ENCODE assay signal across 7 cellular contexts in genomic region chr10:71285986-71286385, GRCh38.
"Had no signal": no experiment of that assay in that cellular context is flagged by ENCODE, and none has a peak within 500 bp of the region (broad histone marks: within the 10 kb centered on the region; RNA-seq: fewer than 3 reads in every experiment).

No MANE protein-coding gene starts in this region.

- H3K9me3 Mint-ChIP-seq: HFFc6, IgD-negative memory B cell had no signal

- DNase-seq: GM23248, GOT3, H7, HFFc6 had no signal

- H3K27ac ChIP-seq: GM23248, HL-60 had no signal

- H3K4me1 ChIP-seq: HAP-1 had no signal

- H3K9me3 ChIP-seq: HAP-1 had no signal

- H3K27me3 Mint-ChIP-seq: IgD-negative memory B cell had no signal

- H3K36me3 ChIP-seq: HAP-1 had no signal

- H3K27ac Mint-ChIP-seq: HFFc6, IgD-negative memory B cell had no signal

- H3K4me3 ChIP-seq: GM23248, HAP-1 had no signal

- H3K4me3 Mint-ChIP-seq: HFFc6, IgD-negative memory B cell had no signal

- H2AFZ ChIP-seq: GM23248 had no signal

- H3K9ac ChIP-seq: GM23248 had no signal
